Comparison of ENCODE assay signal across 8 cellular contexts in the genomic region with DNA sequence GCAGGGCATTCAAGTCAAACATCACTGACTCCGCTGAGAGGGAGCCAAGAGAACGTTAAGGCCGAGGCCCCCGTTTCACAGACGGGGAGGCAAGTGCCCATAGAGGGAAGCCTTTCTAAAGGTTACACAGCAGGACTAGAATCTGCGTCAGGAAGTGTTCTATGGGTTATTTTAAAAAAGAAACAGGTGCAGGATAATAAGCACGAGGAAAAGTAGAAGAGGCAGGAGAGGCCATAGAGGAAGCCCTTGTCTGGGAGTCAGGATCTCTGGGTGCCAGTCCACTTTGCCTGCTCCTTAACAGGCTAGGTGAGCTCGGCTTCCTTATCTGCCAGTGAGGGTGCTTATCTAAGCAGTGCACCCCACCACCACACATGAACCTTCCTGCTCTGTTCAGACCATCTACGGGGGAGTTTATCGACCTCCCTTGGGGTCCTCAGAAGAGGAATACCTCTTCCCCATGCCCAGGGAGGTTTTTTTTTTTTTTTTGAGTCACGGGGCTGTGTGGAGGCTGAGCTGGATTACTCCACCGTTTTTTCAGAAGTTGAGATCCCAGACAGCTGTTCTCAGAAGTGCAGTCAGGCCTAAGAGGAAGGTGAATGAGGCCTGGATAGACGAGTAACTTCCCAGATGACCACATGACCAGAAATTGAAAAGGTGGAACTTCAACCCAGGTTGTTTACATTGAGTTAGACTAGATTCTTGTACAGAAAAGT. TPM values are rescaled to one million over a fixed set of nuclear protein-coding genes. Genes with fewer than 3 reads are reported as not detected.
DNase-seq lines count a peak whose midpoint lies in the region; ATAC-seq, FAIRE-seq and TF ChIP-seq lines count a peak whose summit lies in the region.

No MANE protein-coding gene starts in this region.

- TF ChIP-seq POLR2A in GM12892 (IDR thresholded peaks at IDR 0.05; ENCODE audit: low read depth, low read length): peak; percentile 7; the same call in 1 of the 2 replicates

- H3K9me3 ChIP-seq in mucosa of stomach (ENCODE audit: control insufficient read depth, low read length): no peaks in the 10 kb centered on the region

- peaks cover 31% of the 10 kb centered on the region for H3K4me1 ChIP-seq in mucosa of stomach (ENCODE audit: control insufficient read depth, insufficient read depth, low read length)

- FAIRE-seq in GM12892 (lab: Jason Lieb, UNC): no peak

- in situ Hi-C loops in ACHN (cut with HindIII; ENCODE audit: low pct_ligation_motif_present, low pct_unique_long_range_greater_than_20kb, low sequenced_read_pairs): no loop called here

- H3K9ac ChIP-seq in mucosa of stomach (ENCODE audit: low read length): peak overlapping the region; percentile 66

- no peak for ATAC-seq in HG02870 (IDR thresholded peaks at IDR 0.05; ENCODE audit: unreplicated experiment)
- ATAC-seq in HG02852 (IDR thresholded peaks at IDR 0.05; ENCODE audit: unreplicated experiment): no peak

- peak overlapping the region; percentile 39 for H3K4me3 ChIP-seq in mucosa of stomach (ENCODE audit: low read length)

- H3K36me3 ChIP-seq in mucosa of stomach (ENCODE audit: control insufficient read depth, insufficient read depth, low read length): no peaks in the 10 kb centered on the region

- no peaks in the 10 kb centered on the region for H3K27me3 ChIP-seq in mucosa of stomach (ENCODE audit: control insufficient read depth, insufficient read depth, low read length)

- peak; percentile 13 for DNase-seq in ACHN
- DNase-seq in GM12892 (ENCODE audit: insufficient read length): no peak
- peak; percentile 99 for DNase-seq in OCI-M1 (lab: John Stamatoyannopoulos, UW)
- peak; percentile 45 for DNase-seq in dermis blood vessel endothelial cell
- no peak for DNase-seq in HuH-7.5 (ENCODE audit: low spot score)

RNA-seq across cellular contexts. Expression of a gene that starts 1.2 kb away (rescaled TPM):
- 70.2 TPM for polyA plus RNA-seq in GM12892 (2012; ENCODE audit: missing spikeins)
- total RNA-seq in dermis blood vessel endothelial cell: 18.0 and 27.6 TPM in 2 replicates

Comparison
In these comparisons a context has a peak if more than half of its experiments do, and no peak if none do; other contexts are left out.
1. DNase-seq: peak in ACHN (single experiment), OCI-M1 (single experiment) and dermis blood vessel endothelial cell (single experiment); none in GM12892 (single experiment) and HuH-7.5 (single experiment).